Comparison of ENCODE assay signal across 8 cellular contexts in genomic region chr3:15268033-15268631, GRCh38.
A peak's percentile ranks its signal among the peaks of the same experiment; 100 is the strongest.
DNase-seq lines count a peak whose midpoint lies in the region; ATAC-seq and TF ChIP-seq lines count a peak whose summit lies in the region.

No MANE protein-coding gene starts in this region.

- no TSS peak for BruUV-seq in PC-3 (replicated peaks; lab: Mats Ljungman, UMichigan)

- peaks cover 4% of the 10 kb centered on the region for H3K36me3 Mint-ChIP-seq in IgD-negative memory B cell
- H3K36me3 Mint-ChIP-seq in naive B cell = peaks cover 11% of the 10 kb centered on the region in 2 donors

- no peaks in the 10 kb centered on the region for H3F3A ChIP-seq in PC-3 (ENCODE audit: low read length, unreplicated experiment)

- no peaks in the 10 kb centered on the region for H4K20me1 ChIP-seq in PC-3 (ENCODE audit: low read length)

- no peak overlapping the region for H2AFZ ChIP-seq in PC-3 (ENCODE audit: low read length)

- H3K9me3 ChIP-seq in PC-3 (ENCODE audit: low read length) = no peaks in the 10 kb centered on the region

- intact Hi-C loops in PC-3 (cut with micrococcal nuclease) = loop anchor here (1.0 to 5.0 kb wide), 6 partner anchors 53 to 289 kb away; partner anchors contain the start of gene SH3BP5

- H3K27me3 Mint-ChIP-seq in IgD-negative memory B cell = no peaks in the 10 kb centered on the region
- no peaks in the 10 kb centered on the region for H3K27me3 Mint-ChIP-seq in naive B cell

- no peak overlapping the region for H3K4me3 ChIP-seq in PC-3 (ENCODE audit: low read length)

- H3K4me3 Mint-ChIP-seq in IgD-negative memory B cell (peak overlapping the region in 3 of 4 donors; percentile 43 to 68 (median 49)), naive B cell (peak overlapping the region in 7 of 8 donors; percentile 30 to 71 (median 36))

- H3K4me1 Mint-ChIP-seq in IgD-negative memory B cell (peaks cover 50 to 58% (median 53%) of the 10 kb centered on the region in 3 donors), naive B cell (peaks cover 64 to 93% (median 82%) of the 10 kb centered on the region in 3 donors)

- no peak for TF ChIP-seq POLR2A in erythroblast (IDR thresholded peaks at IDR 0.05; ENCODE audit: low read length)

- no peaks in the 10 kb centered on the region for H3K9me2 ChIP-seq in PC-3 (replicated peaks; ENCODE audit: low read length)

- H3K9ac ChIP-seq in PC-3 (ENCODE audit: low read length) = no peak overlapping the region

- no peaks in the 10 kb centered on the region for H3K27me3 ChIP-seq in PC-3 (ENCODE audit: low read length)

- CTCF ChIA-PET in PC-3 (lab: Charles Lee) = interaction anchor here (0.5 to 3.0 kb wide), 14 partner anchors 23 to 160 kb away, joined by 3 to 46 read pairs (median 3); partner anchors contain the start of genes CAPN7 and SH3BP5

- DNase-seq in PC-3 (peak; percentile 91), activated T-cell treated with anti-CD3 and anti-CD28 coated beads for 4 hours (peak; percentile 79), erythroblast (lab: John Stamatoyannopoulos, UW) (peak; percentile 80 to 90), naive B cell (peak; percentile 73)
- peak; percentile 65 to 70 for DNase-seq in stimulated activated CD8-positive, alpha-beta memory T cell treated with anti-CD3 and anti-CD28 coated beads, Interleukin-7, amount 100 ng/mL, for 1 hour (ENCODE audit: low read depth in 2 of 2)

- no peaks in the 10 kb centered on the region for H3K36me3 ChIP-seq in PC-3 (ENCODE audit: low read depth, low read length)

- TF ChIP-seq CTCF in 22Rv1 (IDR thresholded peaks at IDR 0.05) (peak; percentile 94), PC-3 (conservative IDR thresholded peaks at IDR 0.05; ENCODE audit: low read depth, low read length) (peak; percentile 98)

- no peak overlapping the region for H3K4me2 ChIP-seq in PC-3 (ENCODE audit: low read length)

- H3K27ac Mint-ChIP-seq in IgD-negative memory B cell (peak overlapping the region in 2 of 3 donors; percentile 31 to 76), naive B cell (peak overlapping the region in 5 of 6 donors; percentile 13 to 82 (median 67))

- POLR2A ChIA-PET in PC-3 (lab: Charles Lee; ENCODE audit: unreplicated experiment) = interaction anchor here (0.9 kb wide), 1 partner anchor 137 kb away, joined by 3 read pairs; no protein-coding TSS in a partner anchor

- no peaks in the 10 kb centered on the region for H3K79me2 ChIP-seq in PC-3 (ENCODE audit: low read length)

- no peak overlapping the region for H3K27ac ChIP-seq in 22Rv1
- no peak overlapping the region for H3K27ac ChIP-seq in PC-3 (ENCODE audit: low read length)

- ATAC-seq in GM18502 (IDR thresholded peaks at IDR 0.05; ENCODE audit: poor library complexity, unreplicated experiment) (peak; percentile 37), PC-3 (peak; percentile 58), naive B cell (ENCODE audit: low read depth in 2 of 2) (peak; percentile 29 to 38)

- H3K9me3 Mint-ChIP-seq in IgD-negative memory B cell (no peaks in the 10 kb centered on the region), naive B cell (no peaks in the 10 kb centered on the region)

- H3K4me1 ChIP-seq in PC-3 (ENCODE audit: insufficient read depth, low read length) = peaks cover 22% of the 10 kb centered on the region
